8 cellular contexts compared by ENCODE assay signal in the genomic region with DNA sequence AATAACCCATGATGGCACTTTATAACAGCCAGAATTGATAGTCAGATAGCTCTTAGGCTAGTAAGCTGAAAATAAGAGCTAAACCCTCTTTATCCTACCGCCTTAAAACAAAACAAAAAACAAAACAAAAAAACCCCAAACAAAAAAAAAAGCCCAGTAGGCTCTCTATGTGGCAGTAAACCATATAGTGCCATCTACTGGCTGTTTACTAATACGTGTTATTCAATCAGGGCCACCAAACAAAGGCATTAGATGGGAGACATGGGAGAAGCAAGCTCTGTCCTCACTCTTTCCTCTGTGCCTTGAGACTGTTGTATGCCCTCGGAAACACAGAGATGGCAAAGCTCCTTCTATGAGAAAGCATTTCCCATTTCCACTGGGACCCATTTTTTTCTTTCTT.
DNase-seq lines count a peak whose midpoint lies in the region; ATAC-seq and TF ChIP-seq lines count a peak whose summit lies in the region.

No MANE protein-coding gene starts in this region.

- H3K79me2 ChIP-seq in OCI-LY7 (ENCODE audit: insufficient read depth, low read depth, low read length): no peaks in the 10 kb centered on the region

- no peak overlapping the region for H3K4me3 ChIP-seq in Jurkat, Clone E6-1 (ENCODE audit: low read length)
- H3K4me3 ChIP-seq in OCI-LY7 (ENCODE audit: low read depth, low read length, poor library complexity, severe bottlenecking) (no peak overlapping the region), fibroblast of mammary gland (ENCODE audit: control insufficient read depth, low read depth, low read length) (peak overlapping the region; percentile 22)

- POLR2A ChIA-PET in OCI-LY7 (lab: Charles Lee): no interaction called here

- peak; percentile 64 for ATAC-seq in GM18868 (IDR thresholded peaks at IDR 0.05; ENCODE audit: unreplicated experiment)
- peak; percentile 83 for ATAC-seq in sciatic nerve
- ATAC-seq in GM18517 (IDR thresholded peaks at IDR 0.05; ENCODE audit: unreplicated experiment): no peak
- ATAC-seq in HG03135 (IDR thresholded peaks at IDR 0.05; ENCODE audit: unreplicated experiment): no peak

- peak; percentile 69 for TF ChIP-seq CTCF in OCI-LY7 (conservative IDR thresholded peaks at IDR 0.05; ENCODE audit: low read length)
- peak; percentile 60 for TF ChIP-seq CTCF in fibroblast of mammary gland (conservative IDR thresholded peaks at IDR 0.05; ENCODE audit: control insufficient read depth, insufficient read depth, low read depth, low read length)

- BruUV-seq in OCI-LY7 (replicated peaks; lab: Mats Ljungman, UMichigan): no TSS peak

- no peak overlapping the region for H2AFZ ChIP-seq in OCI-LY7 (ENCODE audit: low read length)

- H3K9me2 ChIP-seq in OCI-LY7 (ENCODE audit: insufficient read depth, low read length): no peaks in the 10 kb centered on the region

- no peaks in the 10 kb centered on the region for H3K9me3 ChIP-seq in OCI-LY7 (ENCODE audit: low read length)

- intact Hi-C loops in OCI-LY7 (cut with micrococcal nuclease; ENCODE audit: unreplicated experiment) (no loop called here), sciatic nerve (cut with DNase I) (no loop called here)

- no peak overlapping the region for H3K27ac ChIP-seq in OCI-LY7 (ENCODE audit: low read depth, low read length, poor library complexity, severe bottlenecking)

- DNase-seq in AG20443 (ENCODE audit: low spot score) (peak; percentile 27), OCI-LY7 (ENCODE audit: low spot score) (peak; percentile 22), fibroblast of mammary gland (ENCODE audit: low read depth) (peak; percentile 52), sciatic nerve (ENCODE audit: low spot score) (no peak)
- DNase-seq in Jurkat, Clone E6-1 (ENCODE audit: low read depth, low spot score): peak; percentile 8

- H3K36me3 ChIP-seq in OCI-LY7 (ENCODE audit: insufficient read depth, low read length): no peaks in the 10 kb centered on the region

- no peak overlapping the region for H3K4me2 ChIP-seq in OCI-LY7 (ENCODE audit: low read length)

- no peaks in the 10 kb centered on the region for H3K4me1 ChIP-seq in OCI-LY7 (ENCODE audit: insufficient read depth, low read length, poor library complexity, severe bottlenecking)

- H4K20me1 ChIP-seq in OCI-LY7 (ENCODE audit: insufficient read depth, low read length): no peaks in the 10 kb centered on the region

- CTCF ChIA-PET in OCI-LY7 (lab: Charles Lee; ENCODE audit: unreplicated experiment): no interaction called here

Comparison
In these comparisons a context has a peak if more than half of its experiments do, and no peak if none do; other contexts are left out.
1. ATAC-seq: peak in GM18868 (single experiment) and sciatic nerve (single experiment); none in GM18517 (single experiment) and HG03135 (single experiment).